Comparison of ENCODE assay signal across 1 cellular context in genomic region chr20:60224914-60225313, GRCh38.
TF ChIP-seq lines count a peak whose summit lies in the region.

No MANE protein-coding gene starts in this region.

TF ChIP-seq in HCT116, 20 proteins besides CTCF, POLR2A, EP300 and RAD21 (continued from another document):
- TF ChIP-seq REST (IDR thresholded peaks at IDR 0.05; ENCODE audit: low read depth) = no peak
- TF ChIP-seq TCF7L2 (IDR thresholded peaks at IDR 0.05; ENCODE audit: borderline replicate concordance, extremely low read depth, insufficient read depth, insufficient read length) = no peak
